In genomic region chr14:99422220-99423010, GRCh38 we compare ENCODE assay signal across 1 cellular context.
TF ChIP-seq lines count a peak whose summit lies in the region.

No MANE protein-coding gene starts in this region.

TF ChIP-seq in IMR-90, 13 proteins besides CTCF, POLR2A, EP300 and RAD21:
- TF ChIP-seq CEBPB (IDR thresholded peaks at IDR 0.05; ENCODE audit: low read depth, low read length) (no peak), BHLHE40 (IDR thresholded peaks at IDR 0.05; ENCODE audit: low read depth, low read length) (no peak), RFX5 (IDR thresholded peaks at IDR 0.05; ENCODE audit: low read depth, low read length) (no peak), CHD1 (IDR thresholded peaks at IDR 0.05; ENCODE audit: low read depth, low read length) (no peak), SMC3 (IDR thresholded peaks at IDR 0.05; ENCODE audit: low read depth, low read length) (no peak), MAFK (IDR thresholded peaks at IDR 0.05; ENCODE audit: low read depth, low read length) (no peak), MXI1 (IDR thresholded peaks at IDR 0.05; ENCODE audit: borderline replicate concordance, low read depth, low read length) (no peak)
